ENCODE assay signal across 8 cellular contexts in the genomic region with DNA sequence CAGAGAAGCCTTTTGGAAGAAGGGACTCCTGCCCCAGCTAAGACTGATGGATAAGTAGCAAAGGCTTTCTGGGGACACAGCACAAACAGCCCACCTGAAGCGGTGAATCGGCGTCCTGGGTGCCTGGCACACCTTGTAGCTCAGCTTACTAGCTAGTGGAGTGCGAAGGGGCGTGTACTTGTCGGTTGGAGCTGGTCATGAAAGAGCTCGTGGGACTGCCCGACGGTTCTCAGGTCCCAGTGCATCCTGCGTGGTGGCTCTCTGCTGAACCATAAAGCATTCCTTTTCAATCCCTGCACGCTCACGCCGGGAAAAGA. TPM values are rescaled to one million over a fixed set of nuclear protein-coding genes. Genes with fewer than 3 reads are reported as not detected.
DNase-seq lines count a peak whose midpoint lies in the region; ATAC-seq and TF ChIP-seq lines count a peak whose summit lies in the region.

No MANE protein-coding gene starts in this region.

- H3K27me3 ChIP-seq in GM23248 (replicated peaks; ENCODE audit: insufficient read depth) (no peaks in the 10 kb centered on the region), MM.1S (replicated peaks; ENCODE audit: insufficient read depth, low read length) (no peaks in the 10 kb centered on the region), mammary epithelial cell (ENCODE audit: insufficient read depth, low read length) (no peaks in the 10 kb centered on the region)

- H3K9me3 ChIP-seq in GM23248 (ENCODE audit: low read depth) (no peaks in the 10 kb centered on the region), MM.1S (replicated peaks; ENCODE audit: insufficient read depth, low read length) (no peaks in the 10 kb centered on the region), mammary epithelial cell (replicated peaks; ENCODE audit: insufficient read depth, low read length) (no peaks in the 10 kb centered on the region), mucosa of descending colon (no peaks in the 10 kb centered on the region)

- peak overlapping the region; percentile 90 for H3K9ac ChIP-seq in GM23248
- peak overlapping the region; percentile 12; the same call in 1 of the 2 replicates for H3K9ac ChIP-seq in MM.1S (ENCODE audit: low read length)
- peak overlapping the region; percentile 79 for H3K9ac ChIP-seq in mammary epithelial cell (ENCODE audit: insufficient read depth, low read length)

- H3K4me1 ChIP-seq in GM23248 (ENCODE audit: insufficient read depth) (peaks cover 20% of the 10 kb centered on the region), MM.1S (ENCODE audit: low read length) (peaks cover 33% of the 10 kb centered on the region), mammary epithelial cell (ENCODE audit: insufficient read depth, low read length) (peaks cover 27% of the 10 kb centered on the region), mucosa of descending colon (ENCODE audit: low read depth) (peaks cover 17% of the 10 kb centered on the region)

- dilution Hi-C loops in mammary epithelial cell (cut with HindIII; ENCODE audit: low sequenced_read_pairs): no loop called here

- H3K4me3 ChIP-seq in GM23248 (peak overlapping the region; percentile 93), MM.1S (ENCODE audit: low read length) (peak overlapping the region; percentile 98), mammary epithelial cell (replicated peaks in 1 of 3; ENCODE audit: insufficient read depth in 1 of 3, low read depth in 2 of 3, low read length in 3 of 3) (peak overlapping the region; percentile 45 to 86 (median 82)), mucosa of descending colon (peak overlapping the region; percentile 87)

- H3K27ac ChIP-seq in GM23248 (peak overlapping the region; percentile 67), MM.1S (ENCODE audit: low read length) (peak overlapping the region; percentile 74; the same call in 1 of the 2 replicates), mammary epithelial cell (ENCODE audit: insufficient read depth, low read depth, low read length) (peak overlapping the region; percentile 87)

- H3K36me3 ChIP-seq in GM23248 (ENCODE audit: low read depth) (no peaks in the 10 kb centered on the region), MM.1S (replicated peaks; ENCODE audit: insufficient read depth, low read length) (no peaks in the 10 kb centered on the region), mammary epithelial cell (ENCODE audit: insufficient read depth, low read length) (no peaks in the 10 kb centered on the region), mucosa of descending colon (ENCODE audit: low read depth) (no peaks in the 10 kb centered on the region)

- TF ChIP-seq CTCF in MM.1S (IDR thresholded peaks at IDR 0.05; ENCODE audit: low read length): no peak
- TF ChIP-seq CTCF in mammary epithelial cell (conservative IDR thresholded peaks at IDR 0.05 in 1 of 2, IDR thresholded peaks at IDR 0.05 in 1 of 2; ENCODE audit: extremely low read depth in 1 of 2, insufficient read depth in 1 of 2, low read depth in 1 of 2, low read length in 2 of 2): no peak
- TF ChIP-seq CTCF in mucosa of descending colon (IDR thresholded peaks at IDR 0.05): no peak

- in situ Hi-C loops in GM23248 (cut with MboI) (no loop called here), mammary epithelial cell (cut with MboI; ENCODE audit: low sequenced_read_pairs in 2 of 2) (loop anchor here in 1 of 2 donors (10.0 kb wide), 1 partner anchor 50 kb away; no protein-coding TSS in a partner anchor)

- ATAC-seq in mucosa of descending colon: peak; percentile 66

- H3K4me2 ChIP-seq in GM23248 (ENCODE audit: unreplicated experiment): peak overlapping the region; percentile 71
- peak overlapping the region; percentile 67; the same call in 1 of the 2 replicates for H3K4me2 ChIP-seq in MM.1S (ENCODE audit: low read depth, low read length)
- H3K4me2 ChIP-seq in mammary epithelial cell (ENCODE audit: insufficient read depth, low read depth, low read length): peak overlapping the region; percentile 76

- CTCF ChIA-PET in mammary epithelial cell (lab: Charles Lee; ENCODE audit: low non-redundant PET): no interaction called here

- H3K79me2 ChIP-seq in GM23248 (ENCODE audit: insufficient read depth) (peaks cover 40% of the 10 kb centered on the region), MM.1S (ENCODE audit: low read length) (peaks cover 36% of the 10 kb centered on the region), mammary epithelial cell (ENCODE audit: insufficient read depth, low read length) (peaks cover 34% of the 10 kb centered on the region)

- H3F3A ChIP-seq in GM23248 (ENCODE audit: insufficient read depth): 0 out of 2 replicates have a peak, but pooled peaks cover 10% of the 10 kb centered on the region
- peaks cover 9% of the 10 kb centered on the region; the same call in 1 of the 2 replicates for H3F3A ChIP-seq in MM.1S (ENCODE audit: insufficient read depth, low read length)

- intact Hi-C loops in mammary epithelial cell (cut with micrococcal nuclease): loop anchor here (2.0 kb wide), 1 partner anchor 40 kb away; no protein-coding TSS in a partner anchor
- intact Hi-C loops in mucosa of descending colon (cut with DNase I, micrococcal nuclease): no loop called here

- no peaks in the 10 kb centered on the region for H4K20me1 ChIP-seq in GM23248 (ENCODE audit: insufficient read depth)
- H4K20me1 ChIP-seq in MM.1S (ENCODE audit: insufficient read depth, low read length): 0 out of 2 replicates have a peak, but pooled peaks cover 6% of the 10 kb centered on the region
- no peaks in the 10 kb centered on the region for H4K20me1 ChIP-seq in mammary epithelial cell (ENCODE audit: insufficient read depth, low read length)

- peak overlapping the region; percentile 84 for H2AFZ ChIP-seq in GM23248
- peak overlapping the region; percentile 67 for H2AFZ ChIP-seq in MM.1S (ENCODE audit: low read length)
- H2AFZ ChIP-seq in mammary epithelial cell (ENCODE audit: low read depth, low read length): peak overlapping the region; percentile 89

- 0 to 1% methylated on average over 13 of the region's 13 CpGs for WGBS in GM23248 (ENCODE audit: low coverage in 1 of 2, low lambda C conversion rate in 2 of 2, missing lambda C conversion rate in 2 of 2), 2 experiments
- WGBS in mammary epithelial cell (ENCODE audit: low coverage, missing lambda C conversion rate): 3% methylated on average over 9 of the region's 13 CpGs

- peak; percentile 83 for DNase-seq in NCI-H146 treated with DMSO at 0.1 percent for 48 hours (lab: John Stamatoyannopoulos, UW; ENCODE audit: unreplicated experiment)
- no peak for DNase-seq in NCI-H146 (lab: John Stamatoyannopoulos, UW)
- no peak for DNase-seq in GM23248
- DNase-seq in MM.1S: no peak
- no peak for DNase-seq in mammary epithelial cell
- no peak for DNase-seq in mucosa of descending colon
- DNase-seq in NCI-H1694 (lab: John Stamatoyannopoulos, UW): no peak
- DNase-seq in GM19240 (ENCODE audit: insufficient read length, low spot score): no peak

- H3K9me2 ChIP-seq in GM23248 (ENCODE audit: insufficient read depth) (no peaks in the 10 kb centered on the region), MM.1S (replicated peaks; ENCODE audit: insufficient read depth, low read length) (no peaks in the 10 kb centered on the region)

- BruUV-seq in mammary epithelial cell (replicated peaks; lab: Mats Ljungman, UMichigan): no TSS peak

RNA-seq across cellular contexts. Expression of a gene that starts 0.7 kb away (rescaled TPM):
- 9.9 and 46.3 TPM in 2 replicates for total RNA-seq in GM23248 (2014; rRNA removed; shearing (Covaris generic))
- 11.0 TPM in 2 replicates for polyA plus RNA-seq in GM23248 (2016; fragmentation: Nextera tagmentation; extraction: Ambion mirVana)
- 10 to 100 TPM; 17.5 to 20.4 TPM for total RNA-seq in mammary epithelial cell
- polyA plus RNA-seq in mammary epithelial cell: 6.9 TPM
- 18.1 TPM for polyA minus RNA-seq in mammary epithelial cell
- total RNA-seq in mucosa of descending colon: 10 to 100 TPM; 14.9 to 37.1 (median 16.9) TPM

RNA-seq across cellular contexts. Expression of a gene that starts 45.7 kb away (rescaled TPM):
- 7.6 and 10.0 TPM in 2 replicates for total RNA-seq in GM23248 (2014; rRNA removed; shearing (Covaris generic))
- 7.5 and 8.8 TPM in 2 replicates for polyA plus RNA-seq in GM23248 (2016; fragmentation: Nextera tagmentation; extraction: Ambion mirVana)
- 1 to 10 TPM; 2.0 to 2.6 TPM for total RNA-seq in mammary epithelial cell
- polyA plus RNA-seq in mammary epithelial cell: 2.4 TPM
- 0.72 TPM for polyA minus RNA-seq in mammary epithelial cell
- 1 to 10 TPM; 3.4 to 4.2 (median 3.5) TPM for total RNA-seq in mucosa of descending colon

Comparison
In these comparisons a context has a peak if more than half of its experiments do, and no peak if none do; other contexts are left out.
1. H3K9ac ChIP-seq: peak in every context shown above with its lines; median percentile 90 in GM23248; 79 in mammary epithelial cell; 12 in MM.1S.